In the genomic region with DNA sequence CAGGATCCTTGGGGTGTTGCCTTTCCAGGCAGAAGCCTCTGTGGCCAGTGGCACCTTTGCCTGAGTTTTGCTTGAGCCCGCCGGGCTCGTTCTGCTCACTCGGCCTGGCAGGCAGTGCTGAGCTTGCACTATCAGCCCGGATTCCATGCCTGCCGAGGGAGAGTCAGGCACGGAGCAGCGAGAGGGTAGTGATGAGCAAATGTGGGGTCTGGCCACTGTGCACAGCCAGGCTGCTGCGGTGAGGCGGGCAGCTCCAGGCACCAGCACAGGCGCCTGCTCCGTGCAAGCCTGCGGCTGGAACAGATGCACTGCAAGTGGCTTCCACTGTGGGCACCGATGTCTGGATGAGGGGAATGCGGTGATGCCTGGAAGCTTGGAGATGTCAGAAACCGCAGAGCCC, we compare ENCODE assay signal across 27 cellular contexts.
"Had no signal": no experiment of that assay in that cellular context is flagged by ENCODE, and none has a peak within 500 bp of the region (broad histone marks: within the 10 kb centered on the region; RNA-seq: fewer than 3 reads in every experiment).

No MANE protein-coding gene starts in this region.

- H3K4me1 ChIP-seq: esophagus muscularis mucosa, foreskin keratinocyte, gastroesophageal sphincter, heart left ventricle, left ventricle myocardium inferior, lower lobe of right lung, right lobe of liver, suprapubic skin, transverse colon, vagina had no signal

- H3K9me3 ChIP-seq: esophagus muscularis mucosa, gastroesophageal sphincter, heart left ventricle, left ventricle myocardium inferior, lower lobe of right lung, pancreas, right lobe of liver, suprapubic skin, transverse colon, vagina had no signal

- H3K79me2 ChIP-seq: hepatocyte had no signal

- H3K27ac ChIP-seq: dorsolateral prefrontal cortex, esophagus muscularis mucosa, foreskin keratinocyte, gastroesophageal sphincter, heart left ventricle, hepatocyte, left ventricle myocardium inferior, lower lobe of right lung, pancreas, right lobe of liver, suprapubic skin, transverse colon, vagina had no signal

- H3K27me3 ChIP-seq: dorsolateral prefrontal cortex, esophagus muscularis mucosa, foreskin keratinocyte, gastroesophageal sphincter, heart left ventricle, hepatocyte, pancreas, right lobe of liver, suprapubic skin, transverse colon, vagina had no signal

- ATAC-seq: foreskin keratinocyte; gastroesophageal sphincter; heart left ventricle; left colon; naive thymus-derived CD8-positive, alpha-beta T cell; pancreas; stimulated activated naive CD8-positive, alpha-beta T cell treated with anti-CD3 and anti-CD28 coated beads, Interleukin-15, amount 100 ng/mL, for 72 hours had no signal

- H3K4me2 ChIP-seq: hepatocyte had no signal

- FAIRE-seq: colon, pancreas, small intestine had no signal

- H2AFZ ChIP-seq: hepatocyte had no signal

- H3K4me3 ChIP-seq: dorsolateral prefrontal cortex, esophagus muscularis mucosa, gastroesophageal sphincter, heart left ventricle, hepatocyte, left ventricle myocardium inferior, lower lobe of right lung, pancreas, right lobe of liver, suprapubic skin, transverse colon, vagina had no signal

- H3K36me3 ChIP-seq: esophagus muscularis mucosa, gastroesophageal sphincter, heart left ventricle, left ventricle myocardium inferior, lower lobe of right lung, pancreas, right lobe of liver, suprapubic skin, transverse colon, vagina had no signal

- DNase-seq: dorsolateral prefrontal cortex; effector CD4-positive, alpha-beta T cell; foreskin keratinocyte; heart left ventricle; left colon; left ventricle myocardium inferior; lower lobe of right lung; naive thymus-derived CD8-positive, alpha-beta T cell; nephron progenitor cell; occipital lobe; retina; right lobe of liver; small intestine; stimulated activated CD4-positive, alpha-beta T cell treated with anti-CD3 and anti-CD28 coated beads, Interleukin-12 subunit alpha, Interleukin-12 subunit beta, amount 100 ng/mL, for 4 hours; stimulated activated CD4-positive, alpha-beta T cell treated with anti-CD3 and anti-CD28 coated beads, Interleukin-1b, Interleukin-23, amount 100 ng/mL, for 48 hours; stimulated activated CD4-positive, alpha-beta T cell treated with anti-CD3 and anti-CD28 coated beads, Interleukin-4, amount 100 ng/mL, for 1 hour; stimulated activated CD8-positive, alpha-beta memory T cell treated with anti-CD3 and anti-CD28 coated beads, Interleukin-4, amount 100 ng/mL, for 48 hours; stimulated activated naive CD4-positive, alpha-beta T cell; stimulated activated naive CD8-positive, alpha-beta T cell treated with anti-CD3 and anti-CD28 coated beads, Interleukin-15, amount 100 ng/mL, for 72 hours; transverse colon had no signal
